9 cellular contexts compared by ENCODE assay signal in genomic region chr10:80501913-80502521, GRCh38. TPM values are rescaled to one million over a fixed set of nuclear protein-coding genes. Genes with fewer than 3 reads are reported as not detected.
A peak's percentile ranks its signal among the peaks of the same experiment; 100 is the strongest.
DNase-seq lines count a peak whose midpoint lies in the region; ATAC-seq and TF ChIP-seq lines count a peak whose summit lies in the region.
"Had no signal": no experiment of that assay in that cellular context is flagged by ENCODE, and none has a peak within 500 bp of the region (broad histone marks: within the 10 kb centered on the region; RNA-seq: fewer than 3 reads in every experiment).

No MANE protein-coding gene starts in this region.

- H3K27me3 Mint-ChIP-seq in activated B cell treated with CpG ODN at 0.5 μM for 24 hours: no peaks in the 10 kb centered on the region

- H3K27ac Mint-ChIP-seq in activated B cell treated with CpG ODN at 0.5 μM for 24 hours: peak overlapping the region; percentile 67

- no peak for ATAC-seq in activated B cell treated with CpG ODN at 0.5 μM for 24 hours (ENCODE audit: low read depth)
- ATAC-seq in GM21528 (IDR thresholded peaks at IDR 0.05; ENCODE audit: low FRiP score, unreplicated experiment): no peak

- no peak overlapping the region for H4K12ac ChIP-seq in trophoblast cell (ENCODE audit: low read depth, low read length)

- H2BK5ac ChIP-seq in trophoblast cell (ENCODE audit: low read depth, low read length, poor library complexity) (peak overlapping the region; percentile 38), neuronal stem cell (ENCODE audit: low read length) (no peak overlapping the region)

- WGBS in trophoblast cell (ENCODE audit: extremely low coverage, insufficient coverage, insufficient read length): no CpG with 5 or more reads among the region's 13 CpGs
- WGBS in neuronal stem cell (ENCODE audit: extremely low coverage in 2 of 2, insufficient read length in 2 of 2, insufficient replicate concordance in 1 of 2), 2 donors: no CpG with 5 or more reads among the region's 13 CpGs

- H3K14ac ChIP-seq in trophoblast cell (ENCODE audit: low read length): peak overlapping the region; percentile 38
- no peak overlapping the region for H3K14ac ChIP-seq in neuronal stem cell (ENCODE audit: low read length)

- H3K27ac ChIP-seq in epithelial cell of prostate: peak overlapping the region; percentile 99
- H3K27ac ChIP-seq in trophoblast cell (ENCODE audit: low read depth, low read length): peak overlapping the region; percentile 40
- H3K27ac ChIP-seq in neuronal stem cell (replicated peaks; ENCODE audit: low read length): no peak overlapping the region

- H4K8ac ChIP-seq in trophoblast cell (ENCODE audit: low read depth, low read length) (peak overlapping the region; percentile 67), neuronal stem cell (ENCODE audit: low read depth, low read length) (no peak overlapping the region)

- no peak overlapping the region for H3K4me3 ChIP-seq in trophoblast cell (ENCODE audit: low read depth, low read length)
- no peak overlapping the region for H3K4me3 ChIP-seq in neuronal stem cell (ENCODE audit: low read length in 2 of 2)

- H2AK5ac ChIP-seq in trophoblast cell (ENCODE audit: low read length) (peak overlapping the region; percentile 5), neuronal stem cell (ENCODE audit: low read depth, low read length) (no peak overlapping the region)

- H3K9ac ChIP-seq in trophoblast cell (ENCODE audit: low read length): no peak overlapping the region
- H3K9ac ChIP-seq in neuronal stem cell (ENCODE audit: low read depth, low read length, poor library complexity): no peak overlapping the region

- peaks cover 86% of the 10 kb centered on the region for H3K4me1 Mint-ChIP-seq in activated B cell treated with CpG ODN at 0.5 μM for 24 hours

- no peaks in the 10 kb centered on the region for H3K27me3 ChIP-seq in trophoblast cell (ENCODE audit: insufficient read depth, low read length)
- no peaks in the 10 kb centered on the region for H3K27me3 ChIP-seq in neuronal stem cell (ENCODE audit: control insufficient read depth in 3 of 3, insufficient read depth in 3 of 3, low read depth in 1 of 3, low read length in 3 of 3)

- TF ChIP-seq CTCF in activated B cell treated with CpG ODN at 0.5 μM for 24 hours (IDR thresholded peaks at IDR 0.05): no peak

- peak overlapping the region; percentile 32 for H2BK12ac ChIP-seq in trophoblast cell (ENCODE audit: low read length)
- H2BK12ac ChIP-seq in neuronal stem cell (ENCODE audit: low read length): no peak overlapping the region

- H3K4me2 ChIP-seq in trophoblast cell (ENCODE audit: low read length): no peak overlapping the region
- no peak overlapping the region for H3K4me2 ChIP-seq in neuronal stem cell (ENCODE audit: insufficient read depth, low read length, poor library complexity, severe bottlenecking)

- H3K18ac ChIP-seq in trophoblast cell (ENCODE audit: low read length) (peak overlapping the region; percentile 19), neuronal stem cell (ENCODE audit: low read length) (no peak overlapping the region)

- H2BK120ac ChIP-seq in trophoblast cell (ENCODE audit: insufficient read depth, low read length, poor library complexity) (peak overlapping the region; percentile 29), neuronal stem cell (ENCODE audit: low read depth, low read length) (no peak overlapping the region)

- H3K79me1 ChIP-seq in trophoblast cell (ENCODE audit: low read length) (peaks cover 61% of the 10 kb centered on the region), neuronal stem cell (ENCODE audit: low read depth, low read length) (peaks cover 22% of the 10 kb centered on the region)

- H3K23ac ChIP-seq in trophoblast cell (ENCODE audit: low read length): no peak overlapping the region
- no peak overlapping the region for H3K23ac ChIP-seq in neuronal stem cell (ENCODE audit: low read depth, low read length, poor library complexity)

- H2AFZ ChIP-seq in trophoblast cell (ENCODE audit: insufficient read depth, low read length, poor library complexity) (no peak overlapping the region), neuronal stem cell (ENCODE audit: low read length) (no peak overlapping the region)

- H3K4me1 ChIP-seq in trophoblast cell (ENCODE audit: control insufficient read depth in 1 of 2, insufficient read depth in 2 of 2, low read length in 2 of 2) (peaks cover 81 to 84% of the 10 kb centered on the region in 2 experiments), neuronal stem cell (ENCODE audit: control insufficient read depth in 2 of 2, insufficient read depth in 1 of 2, low read depth in 1 of 2, low read length in 2 of 2) (peaks cover 41 to 57% of the 10 kb centered on the region in 2 donors)

- POLR2A ChIA-PET in activated B cell treated with CpG ODN at 0.5 μM for 24 hours (lab: Charles Lee): interaction anchor here (1.3 kb wide), 1 partner anchor 13 kb away, joined by 3 read pairs; no protein-coding TSS in a partner anchor

- H3K9me3 ChIP-seq in trophoblast cell (ENCODE audit: insufficient read depth, low read depth, low read length) (no peaks in the 10 kb centered on the region), neuronal stem cell (replicated peaks in 1 of 2; ENCODE audit: control insufficient read depth in 2 of 2, insufficient read depth in 1 of 2, low read depth in 1 of 2, low read length in 2 of 2) (no peaks in the 10 kb centered on the region)

- peaks cover 8% of the 10 kb centered on the region for H3K36me3 Mint-ChIP-seq in activated B cell treated with CpG ODN at 0.5 μM for 24 hours (ENCODE audit: low read depth)

- H4K91ac ChIP-seq in trophoblast cell (ENCODE audit: low read depth, low read length) (peak overlapping the region; percentile 36), neuronal stem cell (ENCODE audit: low read depth, low read length, poor library complexity) (no peak overlapping the region)

- intact Hi-C loops in activated B cell treated with CpG ODN at 0.5 μM for 24 hours (cut with micrococcal nuclease): loop anchor here (1.0 to 10.0 kb wide), 2 partner anchors 8 to 237 kb away; no protein-coding TSS in a partner anchor

- H3K36me3 ChIP-seq in trophoblast cell (ENCODE audit: control insufficient read depth in 1 of 2, insufficient read depth in 2 of 2, low read length in 2 of 2) (peaks cover under 1 to 10% of the 10 kb centered on the region in 2 experiments), neuronal stem cell (replicated peaks in 1 of 2; ENCODE audit: control insufficient read depth in 2 of 2, insufficient read depth in 2 of 2, low read length in 2 of 2) (peaks cover 4 to 57% of the 10 kb centered on the region in 2 donors)

- no peak overlapping the region for H3K4me3 Mint-ChIP-seq in activated B cell treated with CpG ODN at 0.5 μM for 24 hours

- CTCF ChIA-PET in activated B cell treated with CpG ODN at 0.5 μM for 24 hours (lab: Charles Lee): interaction anchor here (2.3 to 7.9 kb wide), 2 partner anchors 57 to 122 kb away, joined by 10 to 210 read pairs; no protein-coding TSS in a partner anchor

- peaks cover 1% of the 10 kb centered on the region for H3K9me3 Mint-ChIP-seq in activated B cell treated with CpG ODN at 0.5 μM for 24 hours

- no peak overlapping the region for H2BK15ac ChIP-seq in neuronal stem cell (ENCODE audit: low read length)

- H3K79me2 ChIP-seq in trophoblast cell (ENCODE audit: control insufficient read depth, insufficient read depth, low read length, poor library complexity): peaks cover 35% of the 10 kb centered on the region

- peak; percentile 66 for DNase-seq in EL
- DNase-seq in activated B cell treated with CpG ODN at 0.5 μM for 24 hours: no peak
- no peak for DNase-seq in epithelial cell of prostate (ENCODE audit: low read depth, low spot score)
- peak; percentile 89 to 90 for DNase-seq in trophoblast cell
- DNase-seq in neuronal stem cell (ENCODE audit: low spot score): no peak
- no peak for DNase-seq in NCI-H82 (lab: John Stamatoyannopoulos, UW)
- no peak for DNase-seq in activated CD4-positive, CD25-positive, alpha-beta regulatory T cell (lab: John Stamatoyannopoulos, UW)

- H3K4ac ChIP-seq in trophoblast cell (ENCODE audit: low read depth, low read length): peak overlapping the region; percentile 42
- H3K4ac ChIP-seq in neuronal stem cell (ENCODE audit: low read length): no peak overlapping the region

RNA-seq across cellular contexts. Expression of gene SH2D4B, which starts 35.7 kb away (rescaled TPM):
- total RNA-seq in activated B cell treated with CpG ODN at 0.5 μM for 24 hours: 0.07 TPM in 1 of 2 replicates, not detected in the other
- 0.10 and 0.19 TPM in 2 replicates for polyA plus RNA-seq in trophoblast cell (2013)
- 0.04 TPM for polyA plus RNA-seq in neuronal stem cell (2013, experiment 1 of 2)
- polyA plus RNA-seq in neuronal stem cell (2013, experiment 2 of 2): 0.04 TPM
- polyA plus RNA-seq: aorta had no signal

RNA-seq across cellular contexts. Expression of gene TSPAN14, which starts 47.9 kb away (rescaled TPM):
- total RNA-seq in activated B cell treated with CpG ODN at 0.5 μM for 24 hours: 18.9 and 20.7 TPM in 2 replicates
- 77.2 and 78.0 TPM in 2 replicates for polyA plus RNA-seq in trophoblast cell (2013)
- 80.2 TPM for polyA plus RNA-seq in neuronal stem cell (2013, experiment 1 of 2)
- 80.5 TPM for polyA plus RNA-seq in neuronal stem cell (2013, experiment 2 of 2)

Comparison
In these comparisons a context has a peak if more than half of its experiments do, and no peak if none do; other contexts are left out.
1. DNase-seq: peak in EL (single experiment) and trophoblast cell (2 of 2); none in activated B cell treated with CpG ODN at 0.5 μM for 24 hours (single experiment), epithelial cell of prostate (single experiment), neuronal stem cell (single experiment), NCI-H82 (single experiment) and activated CD4-positive, CD25-positive, alpha-beta regulatory T cell (0 of 4).